Comparison of ENCODE assay signal across 19 cellular contexts in genomic region chr17:47176438-47176837, GRCh38. TPM values are rescaled to one million over a fixed set of nuclear protein-coding genes. Genes with fewer than 3 reads are reported as not detected.
DNase-seq lines count a peak whose midpoint lies in the region; ATAC-seq and TF ChIP-seq lines count a peak whose summit lies in the region.
"Had no signal": no experiment of that assay in that cellular context is flagged by ENCODE, and none has a peak within 500 bp of the region (broad histone marks: within the 10 kb centered on the region; RNA-seq: fewer than 3 reads in every experiment).

No MANE protein-coding gene starts in this region.

- TF ChIP-seq CTCF in activated CD8-positive, alpha-beta T cell treated with anti-CD3 and anti-CD28 coated beads for 36 hours (IDR thresholded peaks at IDR 0.05), result no peak

- no peaks in the 10 kb centered on the region for H3K9me3 Mint-ChIP-seq in activated CD8-positive, alpha-beta T cell treated with anti-CD3 and anti-CD28 coated beads, Interleukin-2, amount 10 ng/mL, durations not matched to agents 7 days and 5 days (ENCODE audit: insufficient read depth)
- H3K9me3 Mint-ChIP-seq in activated CD8-positive, alpha-beta T cell treated with anti-CD3 and anti-CD28 coated beads for 36 hours, result no peaks in the 10 kb centered on the region

- peaks cover 46% of the 10 kb centered on the region for H3K4me1 Mint-ChIP-seq in activated CD8-positive, alpha-beta T cell treated with anti-CD3 and anti-CD28 coated beads, Interleukin-2, amount 10 ng/mL, durations not matched to agents 7 days and 5 days (ENCODE audit: low read depth)
- peaks cover 41% of the 10 kb centered on the region for H3K4me1 Mint-ChIP-seq in activated CD8-positive, alpha-beta T cell treated with anti-CD3 and anti-CD28 coated beads for 36 hours (ENCODE audit: low read depth)
- peaks cover 28% of the 10 kb centered on the region for H3K4me1 Mint-ChIP-seq in T-helper 17 cell

- POLR2A ChIA-PET in activated CD8-positive, alpha-beta T cell treated with anti-CD3 and anti-CD28 coated beads, Interleukin-2, amount 10 ng/mL, durations not matched to agents 7 days and 5 days (lab: Charles Lee), result no interaction called here
- POLR2A ChIA-PET in activated CD8-positive, alpha-beta T cell treated with anti-CD3 and anti-CD28 coated beads for 36 hours (lab: Charles Lee), result interaction anchor here (1.2 kb wide), 1 partner anchor 139 kb away, joined by 3 read pairs; no protein-coding TSS in a partner anchor

- no peak for DNase-seq in activated CD8-positive, alpha-beta T cell treated with anti-CD3 and anti-CD28 coated beads, Interleukin-2, amount 10 ng/mL, durations not matched to agents 7 days and 5 days
- DNase-seq in activated CD8-positive, alpha-beta T cell treated with anti-CD3 and anti-CD28 coated beads for 36 hours, result no peak
- peak; percentile 6 for DNase-seq in HT1080 (ENCODE audit: low read depth)
- no peak for DNase-seq in T-helper 17 cell
- DNase-seq in erythroblast (lab: John Stamatoyannopoulos, UW), result no peak
- DNase-seq in ACHN, result no peak
- DNase-seq in left cardiac atrium, result no peak
- no peak for DNase-seq in islet precursor cell
- DNase-seq: DMS79, GM23248, KBM-7, MG63, NCI-H1105, NCI-H1694 treated with DMSO at 0.1 percent for 48 hours, NCI-H446, NCI-H82, SHP77 treated with DMSO at 0.1 percent for 48 hours had no signal

- intact Hi-C loops in activated CD8-positive, alpha-beta T cell treated with anti-CD3 and anti-CD28 coated beads for 36 hours (cut with micrococcal nuclease), result no loop called here
- intact Hi-C loops in left cardiac atrium (cut with DNase I), result no loop called here

- H3K4me3 Mint-ChIP-seq in activated CD8-positive, alpha-beta T cell treated with anti-CD3 and anti-CD28 coated beads, Interleukin-2, amount 10 ng/mL, durations not matched to agents 7 days and 5 days, result no peak overlapping the region
- H3K4me3 Mint-ChIP-seq in activated CD8-positive, alpha-beta T cell treated with anti-CD3 and anti-CD28 coated beads for 36 hours, result no peak overlapping the region
- no peak overlapping the region for H3K4me3 Mint-ChIP-seq in T-helper 17 cell
- H3K4me3 Mint-ChIP-seq: CD14-positive monocyte had no signal

- peak overlapping the region; percentile 18 for H3K27ac Mint-ChIP-seq in activated CD8-positive, alpha-beta T cell treated with anti-CD3 and anti-CD28 coated beads, Interleukin-2, amount 10 ng/mL, durations not matched to agents 7 days and 5 days
- H3K27ac Mint-ChIP-seq in activated CD8-positive, alpha-beta T cell treated with anti-CD3 and anti-CD28 coated beads for 36 hours, result no peak overlapping the region
- H3K27ac Mint-ChIP-seq in T-helper 17 cell, result peak overlapping the region; percentile 65

- no peaks in the 10 kb centered on the region for H3K9me3 ChIP-seq in T-helper 17 cell (ENCODE audit: control insufficient read depth, low read length, poor library complexity, severe bottlenecking)
- H3K9me3 ChIP-seq: MG63 had no signal

- peak; percentile 30 for TF ChIP-seq POLR2A in erythroblast (IDR thresholded peaks at IDR 0.05; ENCODE audit: low read length)

- no peaks in the 10 kb centered on the region for H3K27me3 Mint-ChIP-seq in activated CD8-positive, alpha-beta T cell treated with anti-CD3 and anti-CD28 coated beads, Interleukin-2, amount 10 ng/mL, durations not matched to agents 7 days and 5 days (ENCODE audit: low read depth)
- no peaks in the 10 kb centered on the region for H3K27me3 Mint-ChIP-seq in activated CD8-positive, alpha-beta T cell treated with anti-CD3 and anti-CD28 coated beads for 36 hours
- H3K27me3 Mint-ChIP-seq in T-helper 17 cell, result no peaks in the 10 kb centered on the region

- CTCF ChIA-PET in activated CD8-positive, alpha-beta T cell treated with anti-CD3 and anti-CD28 coated beads, Interleukin-2, amount 10 ng/mL, durations not matched to agents 7 days and 5 days (lab: Charles Lee), result no interaction called here
- CTCF ChIA-PET in activated CD8-positive, alpha-beta T cell treated with anti-CD3 and anti-CD28 coated beads for 36 hours (lab: Charles Lee), result no interaction called here

- in situ Hi-C loops in ACHN (cut with HindIII; ENCODE audit: low pct_ligation_motif_present, low pct_unique_long_range_greater_than_20kb, low sequenced_read_pairs), result no loop called here

- no peak for ATAC-seq in activated CD8-positive, alpha-beta T cell treated with anti-CD3 and anti-CD28 coated beads, Interleukin-2, amount 10 ng/mL, durations not matched to agents 7 days and 5 days
- no peak for ATAC-seq in activated CD8-positive, alpha-beta T cell treated with anti-CD3 and anti-CD28 coated beads for 36 hours
- no peak for ATAC-seq in T-helper 17 cell
- ATAC-seq in left cardiac atrium, result no peak

- H3K36me3 Mint-ChIP-seq in activated CD8-positive, alpha-beta T cell treated with anti-CD3 and anti-CD28 coated beads, Interleukin-2, amount 10 ng/mL, durations not matched to agents 7 days and 5 days (ENCODE audit: low read depth), result peaks cover 44% of the 10 kb centered on the region
- peaks cover 21% of the 10 kb centered on the region for H3K36me3 Mint-ChIP-seq in activated CD8-positive, alpha-beta T cell treated with anti-CD3 and anti-CD28 coated beads for 36 hours (ENCODE audit: low read depth)
- peaks cover 4% of the 10 kb centered on the region for H3K36me3 Mint-ChIP-seq in T-helper 17 cell (ENCODE audit: low read depth)

RNA-seq across cellular contexts. Expression of gene CDC27, which starts 12.7 kb away (rescaled TPM):
- total RNA-seq in activated CD8-positive, alpha-beta T cell treated with anti-CD3 and anti-CD28 coated beads, Interleukin-2, amount 10 ng/mL, durations not matched to agents 7 days and 5 days, result 100 to 1,000 TPM; 133 to 138 TPM
- total RNA-seq in activated CD8-positive, alpha-beta T cell treated with anti-CD3 and anti-CD28 coated beads for 36 hours, result 100 to 1,000 TPM; 103 TPM
- total RNA-seq in HT1080 (2014; rRNA removed; shearing (Covaris generic)), result 72.5 and 132 TPM in 2 replicates
- 58.7 and 59.4 TPM in 2 replicates for polyA plus RNA-seq in HT1080 (2015; cell fraction: cytosol; rRNA removed)
- polyA plus RNA-seq in HT1080 (2015; cell fraction: nucleus; rRNA removed), result 102 and 110 TPM in 2 replicates
- 10 to 100 TPM; 50.1 to 61.6 TPM for total RNA-seq in T-helper 17 cell
- 10 to 100 TPM; 75.7 to 83.9 TPM for total RNA-seq in left cardiac atrium

RNA-seq across cellular contexts. Expression of gene MYL4, which starts 32.7 kb away (rescaled TPM):
- total RNA-seq in activated CD8-positive, alpha-beta T cell treated with anti-CD3 and anti-CD28 coated beads, Interleukin-2, amount 10 ng/mL, durations not matched to agents 7 days and 5 days, result not detected
- total RNA-seq in activated CD8-positive, alpha-beta T cell treated with anti-CD3 and anti-CD28 coated beads for 36 hours, result not detected
- not detected in 2 replicates for total RNA-seq in HT1080 (2014; rRNA removed; shearing (Covaris generic))
- 0.15 TPM in 1 of 2 replicates, not detected in the other for polyA plus RNA-seq in HT1080 (2015; cell fraction: cytosol; rRNA removed)
- 0.59 TPM in 1 of 2 replicates, not detected in the other for polyA plus RNA-seq in HT1080 (2015; cell fraction: nucleus; rRNA removed)
- not detected for total RNA-seq in T-helper 17 cell
- total RNA-seq in left cardiac atrium, result 1,000 to 10,000 TPM; 4,221 to 5,418 TPM
- total RNA-seq: G401, GM23248 had no signal
- polyA plus RNA-seq: CD14-positive monocyte, GM23248 had no signal

Comparison
In these comparisons a context has a peak if more than half of its experiments do, and no peak if none do; other contexts are left out.
1. RNA of gene MYL4, which starts 32.7 kb away (total RNA-seq): 4,221 to 5,418 TPM in left cardiac atrium; not detected in activated CD8-positive, alpha-beta T cell treated with anti-CD3 and anti-CD28 coated beads for 36 hours, not detected in activated CD8-positive, alpha-beta T cell treated with anti-CD3 and anti-CD28 coated beads, Interleukin-2, amount 10 ng/mL, durations not matched to agents 7 days and 5 days, not detected in HT1080 and not detected in T-helper 17 cell; every median in the first group is over 1,000 times any median in the second.